In genomic region chr10:3830946-3831345, GRCh38 we compare ENCODE assay signal across 1 cellular context.
TF ChIP-seq lines count a peak whose summit lies in the region.

No MANE protein-coding gene starts in this region.

TF ChIP-seq in HepG2, 621 proteins besides CTCF, POLR2A, EP300 and RAD21 (continued from another document and continues in another):
- 0 out of 2 replicates have a peak, but pooled peaks have one; percentile 20 for TF ChIP-seq SAP130 (CRISPR knock-in tag; IDR thresholded peaks at IDR 0.05; ENCODE audit: low read depth)
- TF ChIP-seq GATAD2A (CRISPR knock-in tag; IDR thresholded peaks at IDR 0.05) = peak; percentile 38; the same call in 1 of the 2 replicates
- no peak for TF ChIP-seq ESRRA (CRISPR knock-in tag; IDR thresholded peaks at IDR 0.05; ENCODE audit: low read depth)
- no peak for TF ChIP-seq ZC3H13 (CRISPR knock-in tag; IDR thresholded peaks at IDR 0.05)
- TF ChIP-seq AFF4 (CRISPR knock-in tag; IDR thresholded peaks at IDR 0.05) = no peak
- TF ChIP-seq NFYB (CRISPR knock-in tag; IDR thresholded peaks at IDR 0.05) = no peak
- no peak for TF ChIP-seq ZNF382 (CRISPR knock-in tag; IDR thresholded peaks at IDR 0.05; ENCODE audit: borderline replicate concordance)
- no peak for TF ChIP-seq SMAD1 (CRISPR knock-in tag; IDR thresholded peaks at IDR 0.05; ENCODE audit: borderline replicate concordance, low read depth)
- TF ChIP-seq HDAC2 (CRISPR knock-in tag; IDR thresholded peaks at IDR 0.05) = no peak
- TF ChIP-seq ZSCAN25 (CRISPR knock-in tag; IDR thresholded peaks at IDR 0.05) = no peak
- TF ChIP-seq, protein P1, sequence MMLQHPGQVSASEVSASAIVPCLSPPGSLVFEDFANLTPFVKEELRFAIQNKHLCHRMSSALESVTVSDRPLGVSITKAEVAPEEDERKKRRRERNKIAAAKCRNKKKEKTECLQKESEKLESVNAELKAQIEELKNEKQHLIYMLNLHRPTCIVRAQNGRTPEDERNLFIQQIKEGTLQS (CRISPR knock-in tag; IDR thresholded peaks at IDR 0.05) = no peak
- TF ChIP-seq, protein P2, sequence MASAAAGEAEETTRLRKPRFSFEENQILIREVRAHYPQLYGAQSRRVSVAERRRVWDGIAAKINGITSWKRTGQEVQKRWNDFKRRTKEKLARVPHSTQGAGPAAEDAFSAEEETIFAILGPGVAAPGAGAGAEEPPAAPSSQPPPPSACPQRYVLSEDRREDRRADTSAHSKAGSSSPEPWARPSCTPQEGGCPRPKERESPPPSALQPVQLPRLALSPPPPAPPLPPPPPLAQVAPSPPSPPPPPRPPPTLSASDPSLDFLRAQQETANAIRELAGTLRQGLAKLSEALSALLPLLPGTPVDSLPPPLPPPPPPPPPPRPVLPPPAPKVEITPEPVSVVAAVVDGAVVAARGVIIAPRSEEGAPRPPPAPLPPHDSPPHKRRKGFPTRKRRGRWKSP (CRISPR knock-in tag; IDR thresholded peaks at IDR 0.05) = no peak
- TF ChIP-seq KMT2B (CRISPR knock-in tag; IDR thresholded peaks at IDR 0.05) = no peak
- no peak for TF ChIP-seq MAF1 (CRISPR knock-in tag; IDR thresholded peaks at IDR 0.05; ENCODE audit: borderline replicate concordance)
- no peak for TF ChIP-seq FOXP1 (IDR thresholded peaks at IDR 0.05)
- peak; percentile 86 for TF ChIP-seq FOXP1 (CRISPR knock-in tag; IDR thresholded peaks at IDR 0.05)
- no peak for TF ChIP-seq ZNF577 (CRISPR knock-in tag; IDR thresholded peaks at IDR 0.05; ENCODE audit: borderline replicate concordance, low read depth)
- no peak for TF ChIP-seq KDM4B (CRISPR knock-in tag; IDR thresholded peaks at IDR 0.05)
- peak; percentile 33; the same call in 1 of the 2 replicates for TF ChIP-seq HNF4A (CRISPR knock-in tag; IDR thresholded peaks at IDR 0.05)
- TF ChIP-seq, protein P3, sequence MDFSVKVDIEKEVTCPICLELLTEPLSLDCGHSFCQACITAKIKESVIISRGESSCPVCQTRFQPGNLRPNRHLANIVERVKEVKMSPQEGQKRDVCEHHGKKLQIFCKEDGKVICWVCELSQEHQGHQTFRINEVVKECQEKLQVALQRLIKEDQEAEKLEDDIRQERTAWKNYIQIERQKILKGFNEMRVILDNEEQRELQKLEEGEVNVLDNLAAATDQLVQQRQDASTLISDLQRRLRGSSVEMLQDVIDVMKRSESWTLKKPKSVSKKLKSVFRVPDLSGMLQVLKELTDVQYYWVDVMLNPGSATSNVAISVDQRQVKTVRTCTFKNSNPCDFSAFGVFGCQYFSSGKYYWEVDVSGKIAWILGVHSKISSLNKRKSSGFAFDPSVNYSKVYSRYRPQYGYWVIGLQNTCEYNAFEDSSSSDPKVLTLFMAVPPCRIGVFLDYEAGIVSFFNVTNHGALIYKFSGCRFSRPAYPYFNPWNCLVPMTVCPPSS (IDR thresholded peaks at IDR 0.05) = no peak
- TF ChIP-seq GTF2F1 (IDR thresholded peaks at IDR 0.05; ENCODE audit: low read length) = no peak
- no peak for TF ChIP-seq CHCHD3 (CRISPR knock-in tag; IDR thresholded peaks at IDR 0.05)
- TF ChIP-seq ZNF253 (CRISPR knock-in tag; IDR thresholded peaks at IDR 0.05; ENCODE audit: borderline replicate concordance) = no peak
- peak; percentile 58; the same call in 1 of the 2 replicates for TF ChIP-seq ARID5B (CRISPR knock-in tag; IDR thresholded peaks at IDR 0.05)
- TF ChIP-seq, protein P4, sequence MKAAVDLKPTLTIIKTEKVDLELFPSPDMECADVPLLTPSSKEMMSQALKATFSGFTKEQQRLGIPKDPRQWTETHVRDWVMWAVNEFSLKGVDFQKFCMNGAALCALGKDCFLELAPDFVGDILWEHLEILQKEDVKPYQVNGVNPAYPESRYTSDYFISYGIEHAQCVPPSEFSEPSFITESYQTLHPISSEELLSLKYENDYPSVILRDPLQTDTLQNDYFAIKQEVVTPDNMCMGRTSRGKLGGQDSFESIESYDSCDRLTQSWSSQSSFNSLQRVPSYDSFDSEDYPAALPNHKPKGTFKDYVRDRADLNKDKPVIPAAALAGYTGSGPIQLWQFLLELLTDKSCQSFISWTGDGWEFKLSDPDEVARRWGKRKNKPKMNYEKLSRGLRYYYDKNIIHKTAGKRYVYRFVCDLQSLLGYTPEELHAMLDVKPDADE (CRISPR knock-in tag; IDR thresholded peaks at IDR 0.05) = no peak
- TF ChIP-seq, protein P5, sequence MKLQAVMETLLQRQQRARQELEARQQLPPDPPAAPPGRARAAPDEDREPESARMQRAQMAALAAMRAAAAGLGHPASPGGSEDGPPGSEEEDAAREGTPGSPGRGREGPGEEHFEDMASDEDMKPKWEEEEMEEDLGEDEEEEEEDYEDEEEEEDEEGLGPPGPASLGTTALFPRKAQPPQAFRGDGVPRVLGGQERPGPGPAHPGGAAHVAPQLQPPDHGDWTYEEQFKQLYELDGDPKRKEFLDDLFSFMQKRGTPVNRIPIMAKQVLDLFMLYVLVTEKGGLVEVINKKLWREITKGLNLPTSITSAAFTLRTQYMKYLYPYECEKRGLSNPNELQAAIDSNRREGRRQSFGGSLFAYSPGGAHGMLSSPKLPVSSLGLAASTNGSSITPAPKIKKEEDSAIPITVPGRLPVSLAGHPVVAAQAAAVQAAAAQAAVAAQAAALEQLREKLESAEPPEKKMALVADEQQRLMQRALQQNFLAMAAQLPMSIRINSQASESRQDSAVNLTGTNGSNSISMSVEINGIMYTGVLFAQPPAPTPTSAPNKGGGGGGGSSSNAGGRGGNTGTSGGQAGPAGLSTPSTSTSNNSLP (IDR thresholded peaks at IDR 0.05; ENCODE audit: low read depth, low read length) = peak; percentile 62; the same call in 1 of the 2 replicates
- TF ChIP-seq ZNF224 (CRISPR knock-in tag; IDR thresholded peaks at IDR 0.05) = no peak
- no peak for TF ChIP-seq SOX13 (IDR thresholded peaks at IDR 0.05)
- peak in 1 of 2 experiments; percentile 39; a peak in 1 of 4 replicates for TF ChIP-seq SOX13 (CRISPR knock-in tag; conservative IDR thresholded peaks at IDR 0.05 in 1 of 2, IDR thresholded peaks at IDR 0.05 in 1 of 2)
- TF ChIP-seq, protein P6, sequence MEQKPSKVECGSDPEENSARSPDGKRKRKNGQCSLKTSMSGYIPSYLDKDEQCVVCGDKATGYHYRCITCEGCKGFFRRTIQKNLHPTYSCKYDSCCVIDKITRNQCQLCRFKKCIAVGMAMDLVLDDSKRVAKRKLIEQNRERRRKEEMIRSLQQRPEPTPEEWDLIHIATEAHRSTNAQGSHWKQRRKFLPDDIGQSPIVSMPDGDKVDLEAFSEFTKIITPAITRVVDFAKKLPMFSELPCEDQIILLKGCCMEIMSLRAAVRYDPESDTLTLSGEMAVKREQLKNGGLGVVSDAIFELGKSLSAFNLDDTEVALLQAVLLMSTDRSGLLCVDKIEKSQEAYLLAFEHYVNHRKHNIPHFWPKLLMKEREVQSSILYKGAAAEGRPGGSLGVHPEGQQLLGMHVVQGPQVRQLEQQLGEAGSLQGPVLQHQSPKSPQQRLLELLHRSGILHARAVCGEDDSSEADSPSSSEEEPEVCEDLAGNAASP (CRISPR knock-in tag; IDR thresholded peaks at IDR 0.05; ENCODE audit: borderline replicate concordance) = no peak
- TF ChIP-seq, protein P7, sequence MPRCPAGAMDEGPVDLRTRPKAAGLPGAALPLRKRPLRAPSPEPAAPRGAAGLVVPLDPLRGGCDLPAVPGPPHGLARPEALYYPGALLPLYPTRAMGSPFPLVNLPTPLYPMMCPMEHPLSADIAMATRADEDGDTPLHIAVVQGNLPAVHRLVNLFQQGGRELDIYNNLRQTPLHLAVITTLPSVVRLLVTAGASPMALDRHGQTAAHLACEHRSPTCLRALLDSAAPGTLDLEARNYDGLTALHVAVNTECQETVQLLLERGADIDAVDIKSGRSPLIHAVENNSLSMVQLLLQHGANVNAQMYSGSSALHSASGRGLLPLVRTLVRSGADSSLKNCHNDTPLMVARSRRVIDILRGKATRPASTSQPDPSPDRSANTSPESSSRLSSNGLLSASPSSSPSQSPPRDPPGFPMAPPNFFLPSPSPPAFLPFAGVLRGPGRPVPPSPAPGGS (CRISPR knock-in tag; IDR thresholded peaks at IDR 0.05) = no peak
- no peak for TF ChIP-seq ZNF350 (CRISPR knock-in tag; IDR thresholded peaks at IDR 0.05; ENCODE audit: borderline replicate concordance, low read depth)
- TF ChIP-seq RERE (CRISPR knock-in tag; IDR thresholded peaks at IDR 0.05; ENCODE audit: low read depth) = no peak
- no peak for TF ChIP-seq ZNF652 (CRISPR knock-in tag; IDR thresholded peaks at IDR 0.05; ENCODE audit: borderline replicate concordance, low read depth)
- TF ChIP-seq MXD3 (CRISPR knock-in tag; IDR thresholded peaks at IDR 0.05) = no peak
- TF ChIP-seq U2AF2 (IDR thresholded peaks at IDR 0.05; ENCODE audit: low read depth, low read length) = no peak
